In the genomic region with DNA sequence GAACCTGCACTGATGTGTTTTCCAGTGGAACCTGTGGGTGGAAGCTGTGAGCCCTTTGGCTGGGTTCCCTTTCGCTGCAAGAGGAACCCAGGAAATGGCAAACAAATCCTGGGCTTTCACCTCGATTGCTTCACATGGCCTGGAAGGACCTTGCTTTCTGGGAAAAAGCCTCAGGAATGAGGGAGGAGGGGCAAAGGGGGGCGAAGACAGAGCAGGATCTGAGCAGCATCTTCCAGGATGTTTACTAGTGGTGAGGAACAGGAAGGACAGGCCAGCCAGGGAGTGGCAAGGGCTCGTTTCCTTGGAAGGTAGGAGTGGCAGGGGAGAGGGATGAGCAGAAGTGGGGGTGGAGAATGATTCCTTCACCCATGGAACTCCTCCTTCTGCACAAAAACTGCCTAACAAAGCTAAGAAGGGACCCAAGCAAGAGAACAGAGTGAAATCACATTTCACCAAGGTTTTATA, we compare ENCODE assay signal across 1 cellular context.
TF ChIP-seq lines count a peak whose summit lies in the region.

No MANE protein-coding gene starts in this region.

TF ChIP-seq in liver, 16 proteins besides CTCF, POLR2A, EP300 and RAD21 (continued from another document):
- TF ChIP-seq SP1 (IDR thresholded peaks at IDR 0.05) (peak; percentile 66), HNF4A (conservative IDR thresholded peaks at IDR 0.05) (peak; percentile 64 to 84), FOXA1 (IDR thresholded peaks at IDR 0.05) (peak; percentile 78), HNF4G (IDR thresholded peaks at IDR 0.05) (peak; percentile 20)
